ENCODE assay signal across 17 cellular contexts in the genomic region with DNA sequence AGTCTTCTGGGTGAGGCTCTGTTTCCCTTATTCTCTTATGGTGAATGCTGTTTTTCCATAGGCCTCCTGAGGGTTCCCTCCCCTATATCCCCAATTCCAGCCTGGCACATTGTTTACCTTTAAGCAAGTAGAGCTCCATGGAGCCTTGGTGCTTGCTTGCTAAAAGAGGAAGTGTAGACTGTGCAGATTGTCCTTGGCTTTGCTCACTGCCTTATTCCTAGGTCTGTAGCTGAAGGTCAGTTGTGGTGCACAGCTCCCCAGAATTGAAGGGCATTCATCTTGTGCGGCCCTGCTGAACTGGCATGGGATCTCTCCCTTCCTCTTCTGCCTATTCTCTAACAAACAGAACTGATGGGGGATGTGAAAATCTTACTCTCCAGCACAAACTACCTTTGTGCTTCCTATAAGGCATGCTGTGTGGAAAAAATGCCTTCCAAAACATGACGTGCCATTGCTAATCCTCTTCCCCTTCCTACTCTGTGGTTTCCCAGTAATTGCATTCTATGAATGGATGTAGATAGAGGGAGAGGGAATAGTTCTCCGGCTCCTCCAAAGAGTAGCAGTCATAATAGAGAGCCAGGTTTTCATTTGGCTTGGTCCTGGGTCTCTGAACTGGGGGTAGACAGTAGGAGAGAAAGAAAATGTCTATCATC. TPM values are rescaled to one million over a fixed set of nuclear protein-coding genes. Genes with fewer than 3 reads are reported as not detected.
DNase-seq lines count a peak whose midpoint lies in the region; ATAC-seq and TF ChIP-seq lines count a peak whose summit lies in the region.
"Had no signal": no experiment of that assay in that cellular context is flagged by ENCODE, and none has a peak within 500 bp of the region (broad histone marks: within the 10 kb centered on the region; RNA-seq: fewer than 3 reads in every experiment).

No MANE protein-coding gene starts in this region.

- no peak overlapping the region for H3K27ac ChIP-seq in CD4-positive, alpha-beta T cell (ENCODE audit: low read depth, low read length)
- H3K27ac ChIP-seq in thyroid gland = no peak overlapping the region
- no peak overlapping the region for H3K27ac ChIP-seq in CD8-positive, alpha-beta memory T cell (ENCODE audit: low read depth, low read length)

- peaks cover 22% of the 10 kb centered on the region for H3K36me3 Mint-ChIP-seq in CD4-positive, alpha-beta T cell (ENCODE audit: low read depth)
- H3K36me3 Mint-ChIP-seq in mesothelial cell of epicardium = peaks cover 10% of the 10 kb centered on the region
- H3K36me3 Mint-ChIP-seq in endothelial cell (ENCODE audit: low read depth, unreplicated experiment) = no peaks in the 10 kb centered on the region
- H3K36me3 Mint-ChIP-seq in CD8-positive, alpha-beta memory T cell = peaks cover 0 to 4% (median 0%) of the 10 kb centered on the region in 3 donors

- H3K27me3 ChIP-seq in CD4-positive, alpha-beta T cell (ENCODE audit: control insufficient read depth, insufficient read depth, low read length) = no peaks in the 10 kb centered on the region
- no peaks in the 10 kb centered on the region for H3K27me3 ChIP-seq in thyroid gland
- H3K27me3 ChIP-seq in CD8-positive, alpha-beta memory T cell (ENCODE audit: insufficient read depth, low read length, poor library complexity, severe bottlenecking) = no peaks in the 10 kb centered on the region

- no peak overlapping the region for H3K4me3 Mint-ChIP-seq in CD4-positive, alpha-beta T cell
- H3K4me3 Mint-ChIP-seq in mesothelial cell of epicardium (no peak overlapping the region), endothelial cell (ENCODE audit: unreplicated experiment) (no peak overlapping the region)
- H3K4me3 Mint-ChIP-seq in CD8-positive, alpha-beta memory T cell = no peak overlapping the region

- no peak for TF ChIP-seq CTCF in CD4-positive, alpha-beta T cell (IDR thresholded peaks at IDR 0.05)
- TF ChIP-seq CTCF in mesothelial cell of epicardium (IDR thresholded peaks at IDR 0.05; ENCODE audit: unreplicated experiment) = no peak
- no peak for TF ChIP-seq CTCF in thyroid gland (IDR thresholded peaks at IDR 0.05)
- no peak for TF ChIP-seq CTCF in endothelial cell (IDR thresholded peaks at IDR 0.05; ENCODE audit: unreplicated experiment)

- no peaks in the 10 kb centered on the region for H3K9me3 Mint-ChIP-seq in CD4-positive, alpha-beta T cell
- H3K9me3 Mint-ChIP-seq in mesothelial cell of epicardium (peaks cover 8% of the 10 kb centered on the region), endothelial cell (ENCODE audit: unreplicated experiment) (no peaks in the 10 kb centered on the region)
- no peaks in the 10 kb centered on the region for H3K9me3 Mint-ChIP-seq in CD8-positive, alpha-beta memory T cell

- no peak for ATAC-seq in CD4-positive, alpha-beta T cell (ENCODE audit: poor library complexity)
- no peak for ATAC-seq in HG03175 (IDR thresholded peaks at IDR 0.05; ENCODE audit: unreplicated experiment)
- ATAC-seq: activated naive CD4-positive, alpha-beta T cell treated with anti-CD3 and anti-CD28 coated beads, Interleukin-2, amount 50 U/mL, for 72 hours; HepG2 had no signal

- 90 to 93% methylated on average over 3 of the region's 3 CpGs for WGBS in thyroid gland, 2 donors

- peaks cover 5 to 20% of the 10 kb centered on the region in 2 donors for H3K4me1 ChIP-seq in thyroid gland
- peaks cover 34% of the 10 kb centered on the region for H3K4me1 ChIP-seq in CD8-positive, alpha-beta memory T cell (ENCODE audit: insufficient read depth, low read length)

- POLR2A ChIA-PET in CD4-positive, alpha-beta T cell (lab: Charles Lee) = no interaction called here
- POLR2A ChIA-PET in CD8-positive, alpha-beta memory T cell (lab: Charles Lee) = no interaction called here

- intact Hi-C loops in CD4-positive, alpha-beta T cell (cut with DNase I, micrococcal nuclease) = loop anchor here (5.0 to 10.0 kb wide), 5 partner anchors 157 to 1582 kb away; a partner anchor contains a TSS
- intact Hi-C loops in thyroid gland (cut with DNase I) = no loop called here

- DNase-seq in CD4-positive, alpha-beta T cell = no peak
- DNase-seq in MV-4-11 (lab: John Stamatoyannopoulos, UW) (peak; percentile 86), amniotic epithelial cell (ENCODE audit: low read depth) (peak; percentile 76), mesothelial cell of epicardium (ENCODE audit: low spot score in 2 of 2, unreplicated experiment in 2 of 2) (peak in 1 of 2 experiments; percentile 22), thyroid gland (no peak), endothelial cell (ENCODE audit: low spot score) (no peak)
- no peak for DNase-seq in CD8-positive, alpha-beta memory T cell
- DNase-seq: activated CD4-positive, CD25-positive, alpha-beta regulatory T cell; activated CD8-positive, alpha-beta memory T cell treated with anti-CD3 and anti-CD28 coated beads, Interleukin-2, amount 50 U/mL, for 48 hours; NCI-H1694 treated with DMSO at 0.1 percent for 48 hours; NCI-H69; SHP77; stimulated activated CD4-positive, alpha-beta T cell treated with anti-CD3 and anti-CD28 coated beads, Interleukin-2, amount 100 ng/mL, for 24 hours had no signal

- H3K9me3 ChIP-seq in CD4-positive, alpha-beta T cell (ENCODE audit: control insufficient read depth, low read length) = no peaks in the 10 kb centered on the region
- no peaks in the 10 kb centered on the region for H3K9me3 ChIP-seq in thyroid gland
- H3K9me3 ChIP-seq in CD8-positive, alpha-beta memory T cell (ENCODE audit: low read length) = no peaks in the 10 kb centered on the region

- CTCF ChIA-PET in CD4-positive, alpha-beta T cell (lab: Charles Lee) = interaction anchor here (0.7 to 1.1 kb wide), 2 partner anchors 15 to 261 kb away, joined by 3 read pairs; no protein-coding TSS in a partner anchor
- CTCF ChIA-PET in CD8-positive, alpha-beta memory T cell (lab: Charles Lee) = interaction anchor here (1.2 to 1.6 kb wide), 3 partner anchors 14 to 995 kb away, joined by 3 to 10 read pairs (median 4); no protein-coding TSS in a partner anchor

- no peaks in the 10 kb centered on the region for H3K36me3 ChIP-seq in thyroid gland
- no peaks in the 10 kb centered on the region for H3K36me3 ChIP-seq in CD8-positive, alpha-beta memory T cell (ENCODE audit: insufficient read depth, low read length)

- peak overlapping the region; percentile 61 for H3K27ac Mint-ChIP-seq in CD4-positive, alpha-beta T cell
- H3K27ac Mint-ChIP-seq in mesothelial cell of epicardium (peak overlapping the region; percentile 34), endothelial cell (ENCODE audit: unreplicated experiment) (no peak overlapping the region)
- peak overlapping the region in 1 of 8 donors; percentile 77 for H3K27ac Mint-ChIP-seq in CD8-positive, alpha-beta memory T cell
- H3K27ac Mint-ChIP-seq: activated naive CD4-positive, alpha-beta T cell treated with anti-CD3 and anti-CD28 coated beads, Interleukin-2, amount 50 U/mL, for 72 hours had no signal

- H3K4me3 ChIP-seq in thyroid gland (replicated peaks in 1 of 3) = no peak overlapping the region
- no peak overlapping the region for H3K4me3 ChIP-seq in CD8-positive, alpha-beta memory T cell (ENCODE audit: low read length)

- no peaks in the 10 kb centered on the region for H3K27me3 Mint-ChIP-seq in CD4-positive, alpha-beta T cell
- no peaks in the 10 kb centered on the region for H3K27me3 Mint-ChIP-seq in mesothelial cell of epicardium (ENCODE audit: low read depth)
- no peaks in the 10 kb centered on the region for H3K27me3 Mint-ChIP-seq in endothelial cell (ENCODE audit: unreplicated experiment)
- no peaks in the 10 kb centered on the region for H3K27me3 Mint-ChIP-seq in CD8-positive, alpha-beta memory T cell

- TF ChIP-seq POLR2A in thyroid gland (IDR thresholded peaks at IDR 0.05) = no peak

- H3K4me1 Mint-ChIP-seq in CD4-positive, alpha-beta T cell (ENCODE audit: low read depth) = peaks cover 66% of the 10 kb centered on the region
- H3K4me1 Mint-ChIP-seq in mesothelial cell of epicardium (peaks cover 29% of the 10 kb centered on the region), endothelial cell (ENCODE audit: unreplicated experiment) (peaks cover 11% of the 10 kb centered on the region)
- peaks cover 20 to 39% (median 24%) of the 10 kb centered on the region in 3 donors for H3K4me1 Mint-ChIP-seq in CD8-positive, alpha-beta memory T cell

RNA-seq across cellular contexts. Expression of a gene that starts 34.2 kb away (rescaled TPM):
- not detected for total RNA-seq in CD4-positive, alpha-beta T cell
- not detected in 3 replicates for total RNA-seq in mesothelial cell of epicardium
- not detected for total RNA-seq in thyroid gland
- total RNA-seq in endothelial cell (ENCODE audit: unreplicated experiment) = not detected
- not detected for total RNA-seq in CD8-positive, alpha-beta memory T cell
- not detected for polyA plus RNA-seq in CD8-positive, alpha-beta memory T cell
- total RNA-seq: activated naive CD4-positive, alpha-beta T cell treated with anti-CD3 and anti-CD28 coated beads, Interleukin-2, amount 50 U/mL, for 72 hours; HepG2; urinary bladder had no signal
- polyA plus RNA-seq: HepG2, urinary bladder had no signal

Comparison
In these comparisons a context has a peak if more than half of its experiments do, and no peak if none do; other contexts are left out.
1. DNase-seq: peak in MV-4-11 (single experiment) and amniotic epithelial cell (single experiment); none in CD4-positive, alpha-beta T cell (0 of 10), thyroid gland (0 of 2), endothelial cell (single experiment) and CD8-positive, alpha-beta memory T cell (0 of 5).